In genomic region chr1:21816602-21817302, GRCh38 we compare ENCODE assay signal across 13 cellular contexts. TPM values are rescaled to one million over a fixed set of nuclear protein-coding genes. Genes with fewer than 3 reads are reported as not detected.
DNase-seq lines count a peak whose midpoint lies in the region; FAIRE-seq and TF ChIP-seq lines count a peak whose summit lies in the region.
"Had no signal": no experiment of that assay in that cellular context is flagged by ENCODE, and none has a peak within 500 bp of the region (broad histone marks: within the 10 kb centered on the region; RNA-seq: fewer than 3 reads in every experiment).

No MANE protein-coding gene starts in this region.

- TF ChIP-seq POLR2A in H1 (IDR thresholded peaks at IDR 0.05; ENCODE audit: control extremely low read depth in 1 of 2, low read depth in 2 of 2, low read length in 2 of 2) (no peak), vagina (IDR thresholded peaks at IDR 0.05) (no peak)

- H2AFZ ChIP-seq in Karpas-422 (ENCODE audit: low read length) (no peak overlapping the region), H1 (ENCODE audit: low read length) (no peak overlapping the region)

- H3K79me2 ChIP-seq in Karpas-422 (ENCODE audit: low read length) (no peaks in the 10 kb centered on the region), H1 (ENCODE audit: control insufficient read depth in 1 of 2, insufficient read depth in 2 of 2, low read length in 2 of 2) (no peaks in the 10 kb centered on the region)

- H3K14ac ChIP-seq in H1 (ENCODE audit: insufficient read length): no peak overlapping the region

- H3K27ac Mint-ChIP-seq in Caco-2 (ENCODE audit: unreplicated experiment) (no peak overlapping the region), neural crest cell (ENCODE audit: unreplicated experiment) (peak overlapping the region; percentile 0)

- H3K4me3 ChIP-seq in Caco-2 (ENCODE audit: low read depth, low read length) (no peak overlapping the region), Karpas-422 (ENCODE audit: low read length) (no peak overlapping the region), H1 (ENCODE audit: extremely low read depth in 1 of 4, insufficient read depth in 2 of 4, low read depth in 3 of 4, low read length in 4 of 4) (no peak overlapping the region), vagina (no peak overlapping the region)
- H3K4me3 ChIP-seq: tibial artery had no signal

- no peak for TF ChIP-seq RAD21 in H1 (IDR thresholded peaks at IDR 0.05 in 1 of 2, conservative IDR thresholded peaks at IDR 0.05 in 1 of 2; ENCODE audit: low read depth in 2 of 2, low read length in 2 of 2)

- no TSS peak for BruUV-seq in Caco-2 (replicated peaks; lab: Mats Ljungman, UMichigan)

- H3K27ac ChIP-seq in Karpas-422 (ENCODE audit: low read length): no peak overlapping the region
- no peak overlapping the region for H3K27ac ChIP-seq in H1 (ENCODE audit: low read depth, low read length)
- H3K27ac ChIP-seq in vagina: no peak overlapping the region
- H3K27ac ChIP-seq: epithelial cell of prostate, tibial artery had no signal

- no peak overlapping the region for H2BK5ac ChIP-seq in H1 (ENCODE audit: low read depth, low read length)

- H2BK20ac ChIP-seq in H1 (ENCODE audit: low read length): peak overlapping the region; percentile 15; the same call in 1 of the 2 replicates

- H2BK12ac ChIP-seq in H1 (ENCODE audit: low read depth, low read length): no peak overlapping the region

- no peak for TF ChIP-seq CTCF in Caco-2 (IDR thresholded peaks at IDR 0.05; ENCODE audit: insufficient read depth in 1 of 2, low read depth in 1 of 2, low read length in 1 of 2, severe bottlenecking in 1 of 2, unreplicated experiment in 1 of 2)
- no peak for TF ChIP-seq CTCF in H1 (IDR thresholded peaks at IDR 0.05; ENCODE audit: control extremely low read depth in 1 of 3, insufficient read depth in 1 of 3, low read depth in 1 of 3, low read length in 3 of 3)
- no peak for TF ChIP-seq CTCF in neural crest cell (conservative IDR thresholded peaks at IDR 0.05)
- no peak for TF ChIP-seq CTCF in vagina (IDR thresholded peaks at IDR 0.05)

- DNase-seq in Caco-2: peak; percentile 25 to 62
- DNase-seq in Karpas-422: peak; percentile 27
- no peak for DNase-seq in H1 (ENCODE audit: low read depth in 1 of 2, low spot score in 2 of 2)
- no peak for DNase-seq in neural crest cell (ENCODE audit: low read depth, low spot score)
- no peak for DNase-seq in amygdala (lab: John Stamatoyannopoulos, UW)
- DNase-seq in NCI-H2029 (lab: John Stamatoyannopoulos, UW): no peak
- DNase-seq in vagina (ENCODE audit: extremely low spot score in 2 of 2): no peak
- no peak for DNase-seq in stimulated activated CD4-positive, alpha-beta T cell treated with anti-CD3 and anti-CD28 coated beads, Interleukin-1b, Interleukin-23, amount 100 ng/mL, for 48 hours
- DNase-seq: activated CD4-positive, CD25-positive, alpha-beta regulatory T cell; activated naive CD4-positive, alpha-beta T cell treated with Interleukin-2 at 50 U/mL for 16 hours; midbrain; tibial artery had no signal

- H2BK120ac ChIP-seq in H1 (replicated peaks; ENCODE audit: low read depth, low read length): no peak overlapping the region

- H3K18ac ChIP-seq in H1 (ENCODE audit: extremely low read depth, low read length): no peak overlapping the region

- 93% methylated on average over 8 of the region's 8 CpGs; no CpG with 5 or more reads in 1 of the 2 experiments for WGBS in H1 (ENCODE audit: extremely low coverage in 1 of 2, insufficient coverage in 1 of 2, insufficient read length in 1 of 2, insufficient replicate concordance in 2 of 2, low coverage in 1 of 2, low lambda C conversion rate in 2 of 2, missing lambda C conversion rate in 1 of 2), 2 experiments

- H3K27me3 Mint-ChIP-seq in Caco-2 (ENCODE audit: insufficient read depth, unreplicated experiment) (no peaks in the 10 kb centered on the region), neural crest cell (ENCODE audit: low read depth) (peaks cover 5% of the 10 kb centered on the region)

- H3K23me2 ChIP-seq in H1 (ENCODE audit: low read depth, low read length): no peaks in the 10 kb centered on the region

- H3K9me3 Mint-ChIP-seq in Caco-2 (ENCODE audit: unreplicated experiment) (no peaks in the 10 kb centered on the region), neural crest cell (no peaks in the 10 kb centered on the region)

- H3K9ac ChIP-seq in Karpas-422 (ENCODE audit: low read length) (no peak overlapping the region), H1 (replicated peaks in 1 of 4; ENCODE audit: extremely low read depth in 1 of 4, low read depth in 3 of 4, low read length in 3 of 4) (no peak overlapping the region)

- FAIRE-seq in H1 (lab: Jason Lieb, UNC): no peak

- intact Hi-C loops in Caco-2 (cut with micrococcal nuclease; ENCODE audit: unreplicated experiment) (no loop called here), vagina (cut with DNase I) (no loop called here)

- H3K9me3 ChIP-seq in Caco-2: no peaks in the 10 kb centered on the region
- no peaks in the 10 kb centered on the region for H3K9me3 ChIP-seq in Karpas-422 (ENCODE audit: low read length)
- H3K9me3 ChIP-seq in H1 (ENCODE audit: insufficient read depth in 2 of 2, low read depth in 1 of 2, low read length in 1 of 2): no peaks in the 10 kb centered on the region
- H3K9me3 ChIP-seq in vagina: no peaks in the 10 kb centered on the region
- H3K9me3 ChIP-seq: tibial artery had no signal

- H3K36me3 Mint-ChIP-seq in Caco-2 (ENCODE audit: insufficient read depth, unreplicated experiment) (peaks cover 24% of the 10 kb centered on the region), neural crest cell (ENCODE audit: low read depth) (no peaks in the 10 kb centered on the region)

- H3K27me3 ChIP-seq in Caco-2 (replicated peaks; ENCODE audit: control insufficient read depth, insufficient read depth, low read length): no peaks in the 10 kb centered on the region
- no peaks in the 10 kb centered on the region for H3K27me3 ChIP-seq in Karpas-422 (ENCODE audit: low read length)
- H3K27me3 ChIP-seq in H1 (replicated peaks in 1 of 4; ENCODE audit: control insufficient read depth in 3 of 4, extremely low read depth in 1 of 4, insufficient read depth in 3 of 4, low read length in 3 of 4): no peaks in the 10 kb centered on the region; a peak in 2 of 7 replicates
- no peaks in the 10 kb centered on the region for H3K27me3 ChIP-seq in vagina

- H4K8ac ChIP-seq in H1 (ENCODE audit: extremely low read depth, insufficient read depth, low read length): no peak overlapping the region

- H4K20me1 ChIP-seq in Karpas-422 (ENCODE audit: insufficient read depth, low read depth, low read length) (no peaks in the 10 kb centered on the region), H1 (replicated peaks in 1 of 2; ENCODE audit: control insufficient read depth in 1 of 2, insufficient read depth in 2 of 2, low read length in 2 of 2) (no peaks in the 10 kb centered on the region)

- H3K9me2 ChIP-seq in Karpas-422 (replicated peaks; ENCODE audit: insufficient read depth, low read length): no peaks in the 10 kb centered on the region

- POLR2A ChIA-PET in Caco-2 (lab: Charles Lee): interaction anchor here (0.5 kb wide), 1 partner anchor 39 kb away, joined by 7 read pairs; no protein-coding TSS in a partner anchor
- POLR2A ChIA-PET in H1 (lab: Charles Lee; ENCODE audit: partially characterized antibody): no interaction called here

- no peaks in the 10 kb centered on the region for H3K4me1 Mint-ChIP-seq in Caco-2 (ENCODE audit: low read depth, unreplicated experiment)
- peaks cover 25% of the 10 kb centered on the region for H3K4me1 Mint-ChIP-seq in neural crest cell

- CTCF ChIA-PET in Caco-2 (lab: Charles Lee): no interaction called here
- CTCF ChIA-PET in H1 (lab: Charles Lee; ENCODE audit: partially characterized antibody): interaction anchor here (0.8 to 1.5 kb wide), 4 partner anchors 9 to 127 kb away, joined by 3 to 4 read pairs (median 3); no protein-coding TSS in a partner anchor

- no peak overlapping the region for H4K5ac ChIP-seq in H1 (ENCODE audit: insufficient read length, low read depth, low read length)

- H4K91ac ChIP-seq in H1 (replicated peaks; ENCODE audit: insufficient read length, low read length): no peak overlapping the region

- no peak overlapping the region for H2BK15ac ChIP-seq in H1 (ENCODE audit: low read length)

- no peak overlapping the region for H2AK5ac ChIP-seq in H1 (ENCODE audit: low read depth, low read length)

- H3K4ac ChIP-seq in H1 (replicated peaks; ENCODE audit: insufficient read length, low read depth, low read length): no peak overlapping the region

- no peaks in the 10 kb centered on the region for H3K79me1 ChIP-seq in H1 (ENCODE audit: low read depth, low read length)

- TF ChIP-seq EP300 in H1 (IDR thresholded peaks at IDR 0.05; ENCODE audit: borderline replicate concordance in 1 of 2, low read depth in 2 of 2, low read length in 2 of 2): no peak

- H3K4me1 ChIP-seq in Caco-2 (no peaks in the 10 kb centered on the region), Karpas-422 (ENCODE audit: low read length) (no peaks in the 10 kb centered on the region), H1 (replicated peaks in 1 of 4; ENCODE audit: control insufficient read depth in 3 of 4, insufficient read depth in 4 of 4, low read length in 3 of 4) (peaks cover 0 to 11% (median 2%) of the 10 kb centered on the region in 4 experiments; a peak in 5 of 7 replicates), vagina (peaks cover 7% of the 10 kb centered on the region)

- no peak overlapping the region for H3K4me2 ChIP-seq in Karpas-422 (ENCODE audit: low read depth, low read length, poor library complexity, severe bottlenecking)
- no peak overlapping the region for H3K4me2 ChIP-seq in H1 (ENCODE audit: insufficient read depth in 1 of 2, low read depth in 2 of 2, low read length in 2 of 2)

- H3K4me3 Mint-ChIP-seq in Caco-2 (ENCODE audit: unreplicated experiment): no peak overlapping the region
- H3K4me3 Mint-ChIP-seq in neural crest cell: peak overlapping the region; percentile 20

- H3K36me3 ChIP-seq in Caco-2 (ENCODE audit: control insufficient read depth, insufficient read depth, low read length) (no peaks in the 10 kb centered on the region), Karpas-422 (ENCODE audit: insufficient read depth, low read length) (no peaks in the 10 kb centered on the region), H1 (ENCODE audit: control insufficient read depth in 2 of 4, insufficient read depth in 4 of 4, low read length in 3 of 4) (0 out of 8 replicates have a peak, but pooled peaks cover 0 to 7% (median 0%) of the 10 kb centered on the region in 4 experiments), vagina (peaks cover 0 to 3% of the 10 kb centered on the region in 2 donors)

- no peak overlapping the region for H3K23ac ChIP-seq in H1 (ENCODE audit: insufficient read length)

- no peak overlapping the region for H3K56ac ChIP-seq in H1 (replicated peaks; ENCODE audit: insufficient read length, low read depth, low read length)

RNA-seq across cellular contexts. Expression of gene LDLRAD2, which starts 4.7 kb away (rescaled TPM):
- total RNA-seq in Caco-2 (2022): not detected in 2 replicates
- total RNA-seq in Karpas-422 (2014; rRNA removed; shearing (Covaris generic); ENCODE audit: low replicate concordance): not detected in 2 replicates
- 0.74 and 0.94 TPM in 2 replicates for total RNA-seq in H1 (2021; fragmentation: NEBNext Ultra II Directional; extraction: Animal tissue kit (Norgen Biotek cat#: 25700))
- 0.48 and 1.0 TPM in 2 replicates for polyA plus RNA-seq in H1 (2011; rRNA removed)
- polyA plus RNA-seq in H1 (2011; cell fraction: cytosol; rRNA removed): 0.62 TPM
- polyA plus RNA-seq in H1 (2011; cell fraction: nucleus; rRNA removed): 3.5 TPM
- 4.6 to 16.0 TPM (median 12.2 TPM) in 4 replicates for polyA plus RNA-seq in H1 (2012, experiment 1 of 2)
- polyA plus RNA-seq in H1 (2012, experiment 2 of 2): 2.3 TPM
- polyA plus RNA-seq in H1 (2013, experiment 1 of 2): 1.1 TPM
- polyA plus RNA-seq in H1 (2013, experiment 2 of 2): 0.92 TPM
- polyA minus RNA-seq in H1 (2011; rRNA and poly(A)+ RNA removed): 0.24 and 0.76 TPM in 2 replicates
- polyA minus RNA-seq in H1 (2011; cell fraction: cytosol; rRNA and poly(A)+ RNA removed): 1.1 TPM
- 1.7 TPM for polyA minus RNA-seq in H1 (2011; cell fraction: nucleus; rRNA and poly(A)+ RNA removed)
- 0.40 and 0.55 TPM in 2 replicates for total RNA-seq in neural crest cell
- total RNA-seq in vagina: not detected

RNA-seq across cellular contexts. Expression of gene USP48, which starts 33.8 kb away (rescaled TPM):
- total RNA-seq in Caco-2 (2022): 49.1 and 52.0 TPM in 2 replicates
- 26.3 and 35.1 TPM in 2 replicates for total RNA-seq in Karpas-422 (2014; rRNA removed; shearing (Covaris generic); ENCODE audit: low replicate concordance)
- total RNA-seq in H1 (2021; fragmentation: NEBNext Ultra II Directional; extraction: Animal tissue kit (Norgen Biotek cat#: 25700)): 81.5 and 83.5 TPM in 2 replicates
- polyA plus RNA-seq in H1 (2011; rRNA removed): 10.1 and 12.8 TPM in 2 replicates
- polyA plus RNA-seq in H1 (2011; cell fraction: cytosol; rRNA removed): 28.3 TPM
- polyA plus RNA-seq in H1 (2011; cell fraction: nucleus; rRNA removed): 15.4 TPM
- polyA plus RNA-seq in H1 (2012, experiment 1 of 2): 38.7 to 60.9 TPM (median 40.0 TPM) in 4 replicates
- polyA plus RNA-seq in H1 (2012, experiment 2 of 2): 2.6 TPM
- polyA plus RNA-seq in H1 (2013, experiment 1 of 2): 39.9 TPM
- 39.8 TPM for polyA plus RNA-seq in H1 (2013, experiment 2 of 2)
- 32.3 and 38.6 TPM in 2 replicates for polyA minus RNA-seq in H1 (2011; rRNA and poly(A)+ RNA removed)
- polyA minus RNA-seq in H1 (2011; cell fraction: cytosol; rRNA and poly(A)+ RNA removed): 26.3 TPM
- polyA minus RNA-seq in H1 (2011; cell fraction: nucleus; rRNA and poly(A)+ RNA removed): 52.6 TPM
- 61.8 and 66.0 TPM in 2 replicates for total RNA-seq in neural crest cell
- total RNA-seq in vagina: 67.5 TPM

Comparison
In these comparisons a context has a peak if more than half of its experiments do, and no peak if none do; other contexts are left out.
1. DNase-seq: peak in Caco-2 (2 of 2) and Karpas-422 (single experiment); none in H1 (0 of 2), neural crest cell (single experiment), amygdala (0 of 56), NCI-H2029 (single experiment), vagina (0 of 2) and stimulated activated CD4-positive, alpha-beta T cell treated with anti-CD3 and anti-CD28 coated beads, Interleukin-1b, Interleukin-23, amount 100 ng/mL, for 48 hours (single experiment).